8 cellular contexts compared by ENCODE assay signal in genomic region chr15:44663410-44664272, GRCh38. TPM values are rescaled to one million over a fixed set of nuclear protein-coding genes. Genes with fewer than 3 reads are reported as not detected.
DNase-seq lines count a peak whose midpoint lies in the region; FAIRE-seq and TF ChIP-seq lines count a peak whose summit lies in the region.

SPG11 (minus strand) TSS chr15:44663662; CDS start chr15:44663647, 15 bp downstream.

- H2BK120ac ChIP-seq in H9 (ENCODE audit: low read depth, low read length, poor library complexity, severe bottlenecking), result no peak within 1 kb of the TSS

- peak within 1 kb of the TSS; percentile 100 for H3K4me2 ChIP-seq in H9 (ENCODE audit: insufficient read depth, insufficient read length, low read length)

- H3K4me1 Mint-ChIP-seq in H9 (peaks cover 20 to 22% of the 10 kb centered on the region in 2 experiments), neural crest cell (peaks cover 18% of the 10 kb centered on the region)

- no peaks in the 10 kb centered on the region for H4K20me1 ChIP-seq in H9 (ENCODE audit: control insufficient read depth, insufficient read depth, insufficient read length)

- whole genome bisulfite sequencing in H9 (ENCODE audit: extremely low coverage, insufficient read length, low lambda C conversion rate), result no CpG with 5 or more reads among the region's 53 CpGs

- no peak within 1 kb of the TSS for H4K91ac ChIP-seq in H9 (ENCODE audit: insufficient read length, low read depth, low read length)

- H3K27ac Mint-ChIP-seq in H9 (peak within 1 kb of the TSS; percentile 61 to 98 (median 95)), neural crest cell (ENCODE audit: unreplicated experiment) (peak within 1 kb of the TSS; percentile 94)

- no peak within 1 kb of the TSS for H4K5ac ChIP-seq in H9 (ENCODE audit: insufficient read length, low read depth, low read length)

- no peak within 1 kb of the TSS for H2AK5ac ChIP-seq in H9 (ENCODE audit: insufficient read length, low read length)

- H3K14ac ChIP-seq in H9 (ENCODE audit: insufficient read depth, low read length), result peak within 1 kb of the TSS; percentile 80; the same call in 1 of the 2 replicates

- H3K9me3 ChIP-seq in H9 (ENCODE audit: control insufficient read depth, low read depth, low read length), result no peaks in the 10 kb centered on the region
- H3K9me3 ChIP-seq in MG63, result no peaks in the 10 kb centered on the region

- H3K4me3 ChIP-seq in MG63, result peak within 1 kb of the TSS; percentile 99
- H3K4me3 ChIP-seq in fibroblast of villous mesenchyme (ENCODE audit: low read depth, low read length), result peak within 1 kb of the TSS; percentile 99

- no peak within 1 kb of the TSS for H2BK5ac ChIP-seq in H9 (ENCODE audit: insufficient read length, low read length)

- no peaks in the 10 kb centered on the region for H3K27me3 ChIP-seq in H9 (ENCODE audit: insufficient read depth, low read length)
- no peaks in the 10 kb centered on the region for H3K27me3 ChIP-seq in MG63

- no peak within 1 kb of the TSS for H3T11ph ChIP-seq in H9 (ENCODE audit: low read length)

- no peak within 1 kb of the TSS for H3K56ac ChIP-seq in H9 (ENCODE audit: insufficient read length, low read depth, low read length)

- H2BK12ac ChIP-seq in H9 (ENCODE audit: insufficient read length, low read depth, low read length), result no peak within 1 kb of the TSS

- TF ChIP-seq CTCF in H9 (conservative IDR thresholded peaks at IDR 0.05) (peak; percentile 96), fibroblast of villous mesenchyme (IDR thresholded peaks at IDR 0.05; ENCODE audit: insufficient read depth, low read depth, low read length) (peak; percentile 87), neural crest cell (conservative IDR thresholded peaks at IDR 0.05) (peak; percentile 95)

- DNase-seq in H9 (peak; percentile 99), MG63 (peak; percentile 97), SIG-M5 (lab: John Stamatoyannopoulos, UW) (peak; percentile 79), activated gamma-delta T cell treated with Interleukin-2 at 50 U/mL for 16 hours (peak; percentile 97), fibroblast of villous mesenchyme (ENCODE audit: low read depth) (peak; percentile 99), neural crest cell (ENCODE audit: low read depth, low spot score) (peak; percentile 97), stromal cell of bone marrow (ENCODE audit: low read depth) (peak; percentile 97)

- H3K9me3 Mint-ChIP-seq in H9, result no peaks in the 10 kb centered on the region; a peak in 1 of 5 replicates
- H3K9me3 Mint-ChIP-seq in neural crest cell, result peaks cover 2% of the 10 kb centered on the region

- H3K4me1 ChIP-seq in H9 (ENCODE audit: insufficient read depth, low read length), result no peaks in the 10 kb centered on the region

- no peaks in the 10 kb centered on the region for H3K79me2 ChIP-seq in H9 (ENCODE audit: insufficient read depth, low read length)

- no peak within 1 kb of the TSS for H3K4ac ChIP-seq in H9 (ENCODE audit: low read depth, low read length)

- H3K79me1 ChIP-seq in H9 (ENCODE audit: insufficient read depth, low read depth, low read length, poor library complexity, severe bottlenecking), result peaks cover 6% of the 10 kb centered on the region

- peaks cover 7% of the 10 kb centered on the region for H3K23me2 ChIP-seq in H9 (ENCODE audit: insufficient read length, low read depth, low read length, poor library complexity, severe bottlenecking)

- no peak within 1 kb of the TSS for H2BK20ac ChIP-seq in H9 (ENCODE audit: low read depth, low read length, poor library complexity, severe bottlenecking)

- no peak within 1 kb of the TSS for H4K8ac ChIP-seq in H9 (replicated peaks; ENCODE audit: insufficient read length, low read depth, low read length)

- peaks cover 17% of the 10 kb centered on the region for H3K36me3 ChIP-seq in MG63

- H2AFZ ChIP-seq in H9 (ENCODE audit: low read length), result peak within 1 kb of the TSS; percentile 25

- FAIRE-seq in G401.6 (lab: Jason Lieb, UNC), result peak; percentile 97

- H3K27me3 Mint-ChIP-seq in H9 (ENCODE audit: low read depth), result no peaks in the 10 kb centered on the region
- peaks cover 15% of the 10 kb centered on the region for H3K27me3 Mint-ChIP-seq in neural crest cell (ENCODE audit: low read depth)

- H3K9ac ChIP-seq in H9 (ENCODE audit: extremely low read depth, insufficient read length, low read length), result peak within 1 kb of the TSS; percentile 77

- H2BK15ac ChIP-seq in H9 (ENCODE audit: low read depth, low read length), result no peak within 1 kb of the TSS

- H3K18ac ChIP-seq in H9 (ENCODE audit: insufficient read length, low read depth, low read length), result peak within 1 kb of the TSS; percentile 41

- peaks cover 2 to 10% (median 10%) of the 10 kb centered on the region in 3 experiments; a peak in 6 of 7 replicates for H3K36me3 Mint-ChIP-seq in H9 (ENCODE audit: insufficient read depth in 1 of 3, low read depth in 3 of 3)
- peaks cover 7% of the 10 kb centered on the region for H3K36me3 Mint-ChIP-seq in neural crest cell (ENCODE audit: low read depth)

- H3K23ac ChIP-seq in H9 (ENCODE audit: insufficient read length, low read depth, low read length), result no peak within 1 kb of the TSS

- H3K27ac ChIP-seq in H9 (ENCODE audit: insufficient read length, low read depth, low read length), result no peak within 1 kb of the TSS

- H3K4me3 Mint-ChIP-seq in H9, result peak within 1 kb of the TSS; percentile 96 to 98
- peak within 1 kb of the TSS; percentile 99 for H3K4me3 Mint-ChIP-seq in neural crest cell

RNA-seq across cellular contexts. Expression of gene SPG11, which starts in this region (rescaled TPM):
- total RNA-seq in H9 (2021), result 38.3 and 43.8 TPM in 2 replicates
- 27.7 and 74.7 TPM in 2 replicates for total RNA-seq in MG63 (2014; rRNA removed; shearing (Covaris generic); ENCODE audit: low replicate concordance)
- 75.4 and 80.7 TPM in 2 replicates for total RNA-seq in fibroblast of villous mesenchyme
- 61.7 and 64.2 TPM in 2 replicates for total RNA-seq in neural crest cell
